1 cellular context compared by ENCODE assay signal in genomic region chr19:45087531-45087930, GRCh38.
TF ChIP-seq lines count a peak whose summit lies in the region.

No MANE protein-coding gene starts in this region.

TF ChIP-seq in K562, 482 proteins besides CTCF, POLR2A, EP300 and RAD21:
- TF ChIP-seq POLR2G (IDR thresholded peaks at IDR 0.05; ENCODE audit: low read depth, low read length) = 0 out of 2 replicates have a peak, but pooled peaks have one; percentile 32
- no peak for TF ChIP-seq ILF3 (IDR thresholded peaks at IDR 0.05; ENCODE audit: borderline replicate concordance)
TF ChIP-seq in K562: peak in this region for 1.
